In genomic region chr5:144451187-144451973, GRCh38 we compare ENCODE assay signal across 18 cellular contexts.
"Had no signal": no experiment of that assay in that cellular context is flagged by ENCODE, and none has a peak within 500 bp of the region (broad histone marks: within the 10 kb centered on the region; RNA-seq: fewer than 3 reads in every experiment).

No MANE protein-coding gene starts in this region.

- ATAC-seq: activated CD4-positive, alpha-beta T cell treated with anti-CD3 and anti-CD28 coated beads for 36 hours; gastrocnemius medialis; left ventricle myocardium superior had no signal

- H3K27me3 ChIP-seq: cardiac muscle cell, esophagus muscularis mucosa, gastrocnemius medialis, ovary, tibial artery had no signal

- DNase-seq: activated CD4-positive, alpha-beta memory T cell treated with anti-CD3 and anti-CD28 coated beads, Interleukin-2, amount 10 ng/mL, durations not matched to agents 7 days and 5 days; activated CD4-positive, alpha-beta T cell treated with anti-CD3 and anti-CD28 coated beads for 36 hours; activated gamma-delta T cell; activated T-cell treated with anti-CD3 and anti-CD28 coated beads, Interleukin-2, amount 50 U/mL, for 48 hours; anterior cingulate cortex; gastrocnemius medialis; kidney; left ventricle myocardium superior; ovary; retina; T-helper 9 cell; tibial artery had no signal

- H3K4me3 ChIP-seq: cardiac muscle cell, esophagus muscularis mucosa, gastrocnemius medialis, ovary, skin epidermis, tibial artery had no signal

- H3K36me3 ChIP-seq: cardiac muscle cell, esophagus muscularis mucosa, gastrocnemius medialis, ovary, tibial artery had no signal

- H3K9me3 ChIP-seq: esophagus muscularis mucosa, gastrocnemius medialis, ovary, tibial artery had no signal

- H3K4me1 Mint-ChIP-seq: activated CD4-positive, alpha-beta memory T cell treated with anti-CD3 and anti-CD28 coated beads, Interleukin-2, amount 10 ng/mL, durations not matched to agents 7 days and 5 days; activated CD4-positive, alpha-beta T cell treated with anti-CD3 and anti-CD28 coated beads for 36 hours; neural crest cell had no signal

- H3K4me1 ChIP-seq: esophagus muscularis mucosa, gastrocnemius medialis had no signal

- H3K27me3 Mint-ChIP-seq: activated CD4-positive, alpha-beta memory T cell treated with anti-CD3 and anti-CD28 coated beads, Interleukin-2, amount 10 ng/mL, durations not matched to agents 7 days and 5 days; activated naive CD8-positive, alpha-beta T cell had no signal

- H3K27ac ChIP-seq: cardiac muscle cell, esophagus muscularis mucosa, gastrocnemius medialis, ovary, skin epidermis, tibial artery, VCaP had no signal

- H3K36me3 Mint-ChIP-seq: activated naive CD8-positive, alpha-beta T cell had no signal

- H3K27ac Mint-ChIP-seq: activated CD4-positive, alpha-beta memory T cell treated with anti-CD3 and anti-CD28 coated beads, Interleukin-2, amount 10 ng/mL, durations not matched to agents 7 days and 5 days; activated CD4-positive, alpha-beta T cell treated with anti-CD3 and anti-CD28 coated beads for 36 hours; activated naive CD8-positive, alpha-beta T cell had no signal

- H3K4me3 Mint-ChIP-seq: activated CD4-positive, alpha-beta memory T cell treated with anti-CD3 and anti-CD28 coated beads, Interleukin-2, amount 10 ng/mL, durations not matched to agents 7 days and 5 days; activated CD4-positive, alpha-beta T cell treated with anti-CD3 and anti-CD28 coated beads for 36 hours; activated naive CD8-positive, alpha-beta T cell; neural crest cell had no signal
